Comparison of ENCODE assay signal across 8 cellular contexts in genomic region chr11:48902153-48902450, GRCh38.
DNase-seq lines count a peak whose midpoint lies in the region; ATAC-seq, FAIRE-seq and TF ChIP-seq lines count a peak whose summit lies in the region.
"Not testable (repeated sequence)": the region's sequence is repeated elsewhere in the genome, so short reads cannot be mapped to it uniquely, and the experiment has no call there.

No MANE protein-coding gene starts in this region.

- TF ChIP-seq POLR2A in H1 (IDR thresholded peaks at IDR 0.05; ENCODE audit: control extremely low read depth in 1 of 2, low read depth in 2 of 2, low read length in 2 of 2); sigmoid colon (IDR thresholded peaks at IDR 0.05): not testable (repeated sequence)

- not testable (repeated sequence) for H2BK15ac ChIP-seq in H1 (ENCODE audit: low read length)

- not testable (repeated sequence) for H3K27me3 Mint-ChIP-seq in activated CD4-positive, alpha-beta T cell treated with anti-CD3 and anti-CD28 coated beads, Interleukin-2, amount 10 ng/mL, durations not matched to agents 24 days and 14 days

- not testable (repeated sequence) for H3K36me3 Mint-ChIP-seq in activated CD4-positive, alpha-beta T cell treated with anti-CD3 and anti-CD28 coated beads, Interleukin-2, amount 10 ng/mL, durations not matched to agents 24 days and 14 days (ENCODE audit: low read depth)

- not testable (repeated sequence) for H3K9me3 Mint-ChIP-seq in activated CD4-positive, alpha-beta T cell treated with anti-CD3 and anti-CD28 coated beads, Interleukin-2, amount 10 ng/mL, durations not matched to agents 24 days and 14 days

- FAIRE-seq in A204.1 (lab: Jason Lieb, UNC) (peak; percentile 23), G401.6 (lab: Jason Lieb, UNC) (peak; percentile 55), small intestine (lab: Jason Lieb, UNC) (peak; percentile 41)
- not testable (repeated sequence) for FAIRE-seq in H1 (lab: Jason Lieb, UNC); kidney (lab: Jason Lieb, UNC)

- not testable (repeated sequence) for H3K23ac ChIP-seq in H1 (ENCODE audit: insufficient read length)

- CTCF ChIA-PET in H1 (lab: Charles Lee; ENCODE audit: partially characterized antibody) = not testable (repeated sequence)

- not testable (repeated sequence) for H3K27ac ChIP-seq in H1 (ENCODE audit: low read depth, low read length); kidney (ENCODE audit: low read depth in 2 of 2, low read length in 2 of 2); sigmoid colon; small intestine (ENCODE audit: low read depth in 1 of 2, low read length in 1 of 2)

- POLR2A ChIA-PET in H1 (lab: Charles Lee; ENCODE audit: partially characterized antibody) = not testable (repeated sequence)

- not testable (repeated sequence) for H3K23me2 ChIP-seq in H1 (ENCODE audit: low read depth, low read length)

- H3K14ac ChIP-seq in H1 (ENCODE audit: insufficient read length) = not testable (repeated sequence)

- not testable (repeated sequence) for H4K20me1 ChIP-seq in H1 (replicated peaks in 1 of 2; ENCODE audit: control insufficient read depth in 1 of 2, insufficient read depth in 2 of 2, low read length in 2 of 2)

- not testable (repeated sequence) for H3K4ac ChIP-seq in H1 (replicated peaks; ENCODE audit: insufficient read length, low read depth, low read length)

- peak; percentile 9 for DNase-seq in activated CD4-positive, alpha-beta T cell treated with anti-CD3 and anti-CD28 coated beads, Interleukin-2, amount 10 ng/mL, durations not matched to agents 24 days and 14 days
- not testable (repeated sequence) for DNase-seq in H1 (ENCODE audit: low read depth in 1 of 2, low spot score in 2 of 2); small intestine
- DNase-seq in left ventricle myocardium superior (peak; percentile 11), kidney (peak; percentile 15), sigmoid colon (peak; percentile 48)

- H2BK20ac ChIP-seq in H1 (ENCODE audit: low read length) = not testable (repeated sequence)

- not testable (repeated sequence) for H2BK120ac ChIP-seq in H1 (replicated peaks; ENCODE audit: low read depth, low read length)

- intact Hi-C loops in activated CD4-positive, alpha-beta T cell treated with anti-CD3 and anti-CD28 coated beads, Interleukin-2, amount 10 ng/mL, durations not matched to agents 24 days and 14 days (cut with micrococcal nuclease); left ventricle myocardium superior (cut with micrococcal nuclease); kidney (cut with DNase I); sigmoid colon (cut with DNase I): not testable (repeated sequence)

- not testable (repeated sequence) for H3K4me3 Mint-ChIP-seq in activated CD4-positive, alpha-beta T cell treated with anti-CD3 and anti-CD28 coated beads, Interleukin-2, amount 10 ng/mL, durations not matched to agents 24 days and 14 days

- H3K56ac ChIP-seq in H1 (replicated peaks; ENCODE audit: insufficient read length, low read depth, low read length) = not testable (repeated sequence)

- H3K4me1 ChIP-seq in H1 (replicated peaks in 1 of 4; ENCODE audit: control insufficient read depth in 3 of 4, insufficient read depth in 4 of 4, low read length in 3 of 4); kidney (ENCODE audit: control insufficient read depth in 1 of 2, insufficient read depth in 1 of 2, low read depth in 1 of 2, low read length in 2 of 2); sigmoid colon; small intestine (ENCODE audit: control insufficient read depth in 2 of 2, insufficient read depth in 1 of 2, low read depth in 1 of 2, low read length in 1 of 2): not testable (repeated sequence)

- H2AFZ ChIP-seq in H1 (ENCODE audit: low read length) = not testable (repeated sequence)

- not testable (repeated sequence) for H3K9ac ChIP-seq in H1 (replicated peaks in 1 of 4; ENCODE audit: extremely low read depth in 1 of 4, low read depth in 3 of 4, low read length in 3 of 4); kidney (ENCODE audit: low read length in 2 of 2)

- not testable (repeated sequence) for TF ChIP-seq CTCF in H1 (IDR thresholded peaks at IDR 0.05; ENCODE audit: control extremely low read depth in 1 of 3, insufficient read depth in 1 of 3, low read depth in 1 of 3, low read length in 3 of 3); kidney (IDR thresholded peaks at IDR 0.05; ENCODE audit: borderline replicate concordance, extremely low read depth, insufficient read depth); sigmoid colon (IDR thresholded peaks at IDR 0.05)

- not testable (repeated sequence) for H4K91ac ChIP-seq in H1 (replicated peaks; ENCODE audit: insufficient read length, low read length)

- H3K79me2 ChIP-seq in H1 (ENCODE audit: control insufficient read depth in 1 of 2, insufficient read depth in 2 of 2, low read length in 2 of 2) = not testable (repeated sequence)

- ATAC-seq in left ventricle myocardium superior = not testable (repeated sequence)

- peaks cover 11 to 35% of the 10 kb centered on the region in 2 experiments; a peak in 2 of 4 replicates for H3K9me3 ChIP-seq in H1 (ENCODE audit: insufficient read depth in 2 of 2, low read depth in 1 of 2, low read length in 1 of 2)
- H3K9me3 ChIP-seq in kidney (ENCODE audit: control insufficient read depth in 1 of 2, low read length in 2 of 2); sigmoid colon; small intestine (ENCODE audit: control insufficient read depth, low read depth): not testable (repeated sequence)

- H4K8ac ChIP-seq in H1 (ENCODE audit: extremely low read depth, insufficient read depth, low read length) = peak overlapping the region; percentile 57; the same call in 1 of the 2 replicates

- not testable (repeated sequence) for H2BK12ac ChIP-seq in H1 (ENCODE audit: low read depth, low read length)

- not testable (repeated sequence) for H2AK5ac ChIP-seq in H1 (ENCODE audit: low read depth, low read length)

- not testable (repeated sequence) for H3K79me1 ChIP-seq in H1 (ENCODE audit: low read depth, low read length)

- H4K5ac ChIP-seq in H1 (ENCODE audit: insufficient read length, low read depth, low read length) = not testable (repeated sequence)

- not testable (repeated sequence) for H3K4me2 ChIP-seq in H1 (ENCODE audit: insufficient read depth in 1 of 2, low read depth in 2 of 2, low read length in 2 of 2)

- not testable (repeated sequence) for H3K4me3 ChIP-seq in H1 (ENCODE audit: extremely low read depth in 1 of 4, insufficient read depth in 2 of 4, low read depth in 3 of 4, low read length in 4 of 4); kidney (ENCODE audit: low read length in 2 of 2); sigmoid colon; small intestine (ENCODE audit: low read depth in 1 of 2, low read length in 2 of 2)

- not testable (repeated sequence) for H3K27ac Mint-ChIP-seq in activated CD4-positive, alpha-beta T cell treated with anti-CD3 and anti-CD28 coated beads, Interleukin-2, amount 10 ng/mL, durations not matched to agents 24 days and 14 days

- not testable (repeated sequence) for H3K27me3 ChIP-seq in H1 (replicated peaks in 1 of 4; ENCODE audit: control insufficient read depth in 3 of 4, extremely low read depth in 1 of 4, insufficient read depth in 3 of 4, low read length in 3 of 4); sigmoid colon; small intestine (ENCODE audit: control insufficient read depth in 2 of 2, insufficient read depth in 2 of 2, low read length in 2 of 2)

- H3K36me3 ChIP-seq in H1 (ENCODE audit: control insufficient read depth in 2 of 4, insufficient read depth in 4 of 4, low read length in 3 of 4); kidney (ENCODE audit: control insufficient read depth in 1 of 2, insufficient read depth in 2 of 2, low read length in 2 of 2); sigmoid colon; small intestine (ENCODE audit: control insufficient read depth in 2 of 2, insufficient read depth in 2 of 2, low read length in 2 of 2): not testable (repeated sequence)

- H3K4me1 Mint-ChIP-seq in activated CD4-positive, alpha-beta T cell treated with anti-CD3 and anti-CD28 coated beads, Interleukin-2, amount 10 ng/mL, durations not matched to agents 24 days and 14 days = not testable (repeated sequence)

- not testable (repeated sequence) for TF ChIP-seq RAD21 in H1 (IDR thresholded peaks at IDR 0.05 in 1 of 2, conservative IDR thresholded peaks at IDR 0.05 in 1 of 2; ENCODE audit: low read depth in 2 of 2, low read length in 2 of 2)

- WGBS in H1 (ENCODE audit: extremely low coverage in 1 of 2, insufficient coverage in 1 of 2, insufficient read length in 1 of 2, insufficient replicate concordance in 2 of 2, low coverage in 1 of 2, low lambda C conversion rate in 2 of 2, missing lambda C conversion rate in 1 of 2), 2 experiments = 96% methylated on average over 6 of the region's 6 CpGs; no CpG with 5 or more reads in 1 of the 2 experiments
- 78 to 95% methylated on average over 6 of the region's 6 CpGs for WGBS in sigmoid colon, 2 donors
- 76 to 94% (median 85%) methylated on average over 6 of the region's 6 CpGs for WGBS in small intestine, 3 donors

- not testable (repeated sequence) for H2BK5ac ChIP-seq in H1 (ENCODE audit: low read depth, low read length)

- TF ChIP-seq EP300 in H1 (IDR thresholded peaks at IDR 0.05; ENCODE audit: borderline replicate concordance in 1 of 2, low read depth in 2 of 2, low read length in 2 of 2); sigmoid colon (IDR thresholded peaks at IDR 0.05): not testable (repeated sequence)

- not testable (repeated sequence) for H3K18ac ChIP-seq in H1 (ENCODE audit: extremely low read depth, low read length)
